Comparison of ENCODE assay signal across 15 cellular contexts in genomic region chr4:126004936-126005335, GRCh38.
DNase-seq lines count a peak whose midpoint lies in the region; ATAC-seq and TF ChIP-seq lines count a peak whose summit lies in the region.
"Had no signal": no experiment of that assay in that cellular context is flagged by ENCODE, and none has a peak within 500 bp of the region (broad histone marks: within the 10 kb centered on the region; RNA-seq: fewer than 3 reads in every experiment).

No MANE protein-coding gene starts in this region.

- no peak overlapping the region for H3K4me2 ChIP-seq in neural progenitor cell

- H3K79me2 ChIP-seq in neural progenitor cell (ENCODE audit: low read depth): no peaks in the 10 kb centered on the region

- intact Hi-C loops in Calu3 (cut with micrococcal nuclease; ENCODE audit: unreplicated experiment): no loop called here

- DNase-seq in Calu3 (peak; percentile 1), LHCN-M2 (ENCODE audit: low read depth) (peak; percentile 60), epithelial cell of esophagus (ENCODE audit: low read depth) (peak; percentile 66), neural progenitor cell (ENCODE audit: low spot score) (peak; percentile 3), superior temporal gyrus (ENCODE audit: extremely low spot score) (no peak), GM19238 (ENCODE audit: insufficient read length, low spot score) (no peak)
- no peak for DNase-seq in activated naive CD4-positive, alpha-beta T cell treated with anti-CD3 and anti-CD28 coated beads, Interleukin-2, amount 50 U/mL, for 16 hours
- DNase-seq: activated naive CD8-positive, alpha-beta T cell treated with anti-CD3 and anti-CD28 coated beads, Interleukin-2, amount 10 ng/mL, durations not matched to agents 7 days and 5 days; NCI-H1048; NCI-H526 treated with DMSO at 0.1 percent for 48 hours; posterior cingulate gyrus; stimulated activated CD4-positive, alpha-beta T cell treated with anti-CD3 and anti-CD28 coated beads, Interleukin-2, amount 100 ng/mL, for 24 hours had no signal

- H3K27me3 Mint-ChIP-seq in Calu3 (ENCODE audit: unreplicated experiment): no peaks in the 10 kb centered on the region
- peaks cover 4% of the 10 kb centered on the region for H3K27me3 Mint-ChIP-seq in neural progenitor cell (ENCODE audit: insufficient read depth, low read depth)
- H3K27me3 Mint-ChIP-seq: activated naive CD8-positive, alpha-beta T cell treated with anti-CD3 and anti-CD28 coated beads, Interleukin-2, amount 10 ng/mL, durations not matched to agents 7 days and 5 days; dendritic cell treated with granulocyte-macrophage colony-stimulating factor and Interleukin-4, amounts not matched to agents 40 ng/mL and 50 ng/mL, for 4 days had no signal

- H3K4me1 ChIP-seq in neural progenitor cell: peaks cover 3% of the 10 kb centered on the region

- peak overlapping the region; percentile 4 for H2AFZ ChIP-seq in neural progenitor cell (replicated peaks)

- H3K27me3 ChIP-seq in neural progenitor cell: no peaks in the 10 kb centered on the region

- H3K9me3 Mint-ChIP-seq in Calu3 (ENCODE audit: low read depth, unreplicated experiment) (peaks cover 7% of the 10 kb centered on the region), neural progenitor cell (peaks cover 3% of the 10 kb centered on the region)
- H3K9me3 Mint-ChIP-seq: activated naive CD8-positive, alpha-beta T cell treated with anti-CD3 and anti-CD28 coated beads, Interleukin-2, amount 10 ng/mL, durations not matched to agents 7 days and 5 days had no signal

- H3K4me1 Mint-ChIP-seq in Calu3 (ENCODE audit: low read depth, unreplicated experiment) (peaks cover 6% of the 10 kb centered on the region), neural progenitor cell (peaks cover 8% of the 10 kb centered on the region)
- H3K4me1 Mint-ChIP-seq: activated naive CD8-positive, alpha-beta T cell treated with anti-CD3 and anti-CD28 coated beads, Interleukin-2, amount 10 ng/mL, durations not matched to agents 7 days and 5 days had no signal

- H3K36me3 ChIP-seq in neural progenitor cell: no peaks in the 10 kb centered on the region

- no peaks in the 10 kb centered on the region for H3F3A ChIP-seq in neural progenitor cell (ENCODE audit: low read depth)

- no peak overlapping the region for H3K27ac ChIP-seq in neural progenitor cell
- H3K27ac ChIP-seq: C4-2B had no signal

- H3K9me3 ChIP-seq in neural progenitor cell (ENCODE audit: low read depth): no peaks in the 10 kb centered on the region

- no peak for ATAC-seq in GM21423 (IDR thresholded peaks at IDR 0.05; ENCODE audit: unreplicated experiment)

- no peak overlapping the region for H3K9ac ChIP-seq in neural progenitor cell

- no TSS peak for BruUV-seq in Calu3 (replicated peaks; lab: Mats Ljungman, UMichigan)

- CTCF ChIA-PET in Calu3 (lab: Charles Lee): no interaction called here

- H3K4me3 ChIP-seq in epithelial cell of esophagus (ENCODE audit: low read length): no peak overlapping the region
- no peak overlapping the region for H3K4me3 ChIP-seq in neural progenitor cell

- no peaks in the 10 kb centered on the region for H3K36me3 Mint-ChIP-seq in Calu3 (ENCODE audit: insufficient read depth, unreplicated experiment)
- H3K36me3 Mint-ChIP-seq in neural progenitor cell: no peaks in the 10 kb centered on the region
- H3K36me3 Mint-ChIP-seq: activated naive CD8-positive, alpha-beta T cell treated with anti-CD3 and anti-CD28 coated beads, Interleukin-2, amount 10 ng/mL, durations not matched to agents 7 days and 5 days had no signal

- H4K20me1 ChIP-seq in neural progenitor cell (ENCODE audit: low read depth): no peaks in the 10 kb centered on the region

- H3K27ac Mint-ChIP-seq in Calu3 (ENCODE audit: unreplicated experiment) (peak overlapping the region; percentile 47), neural progenitor cell (no peak overlapping the region)
- H3K27ac Mint-ChIP-seq: activated naive CD8-positive, alpha-beta T cell treated with anti-CD3 and anti-CD28 coated beads, Interleukin-2, amount 10 ng/mL, durations not matched to agents 7 days and 5 days; dendritic cell treated with granulocyte-macrophage colony-stimulating factor and Interleukin-4, amounts not matched to agents 40 ng/mL and 50 ng/mL, for 4 days had no signal

- TF ChIP-seq CTCF in Calu3 (IDR thresholded peaks at IDR 0.05; ENCODE audit: unreplicated experiment) (no peak), epithelial cell of esophagus (IDR thresholded peaks at IDR 0.05; ENCODE audit: insufficient read depth, low read depth, low read length, missing control alignments) (no peak), neural progenitor cell (IDR thresholded peaks at IDR 0.05) (no peak)

- H3K4me3 Mint-ChIP-seq in Calu3 (ENCODE audit: low read depth, unreplicated experiment) (no peak overlapping the region), neural progenitor cell (no peak overlapping the region)
- H3K4me3 Mint-ChIP-seq: activated naive CD8-positive, alpha-beta T cell treated with anti-CD3 and anti-CD28 coated beads, Interleukin-2, amount 10 ng/mL, durations not matched to agents 7 days and 5 days; dendritic cell treated with granulocyte-macrophage colony-stimulating factor and Interleukin-4, amounts not matched to agents 40 ng/mL and 50 ng/mL, for 4 days had no signal

Comparison
In these comparisons a context has a peak if more than half of its experiments do, and no peak if none do; other contexts are left out.
1. DNase-seq: peak in Calu3 (single experiment), LHCN-M2 (single experiment), epithelial cell of esophagus (single experiment) and neural progenitor cell (single experiment); none in superior temporal gyrus (single experiment), activated naive CD4-positive, alpha-beta T cell treated with anti-CD3 and anti-CD28 coated beads, Interleukin-2, amount 50 U/mL, for 16 hours (single experiment) and GM19238 (single experiment).